ENCODE assay signal across 10 cellular contexts in the genomic region with DNA sequence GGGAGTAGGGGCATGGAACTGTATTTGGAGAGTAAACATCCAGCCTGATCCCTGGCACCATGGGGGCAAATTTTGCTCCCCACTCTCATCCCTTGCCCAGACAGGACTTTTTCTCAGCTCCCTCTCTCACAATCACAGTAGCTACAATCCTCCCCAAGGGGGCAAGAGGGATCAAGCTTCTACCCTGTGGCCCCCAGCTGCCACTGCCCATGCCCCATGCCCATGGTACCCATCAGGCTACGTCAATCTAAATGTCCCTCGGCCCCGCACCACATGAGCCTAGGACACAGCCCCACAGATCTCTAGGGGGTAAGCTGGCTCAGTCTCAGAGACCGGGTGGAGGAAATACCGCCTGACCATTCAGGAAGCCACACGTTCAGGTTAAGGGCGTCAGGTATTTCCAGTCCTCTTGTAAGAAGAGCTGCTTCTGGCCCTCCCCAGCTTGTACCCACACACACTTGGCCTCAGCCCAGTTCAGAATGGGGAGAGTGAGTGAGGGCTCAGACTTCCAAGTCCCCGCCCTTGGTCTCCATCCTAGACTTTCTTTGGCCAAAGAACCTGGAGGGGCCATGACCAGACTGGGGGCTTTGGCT. TPM values are rescaled to one million over a fixed set of nuclear protein-coding genes. Genes with fewer than 3 reads are reported as not detected.
DNase-seq lines count a peak whose midpoint lies in the region; ATAC-seq lines count a peak whose summit lies in the region.
"Had no signal": no experiment of that assay in that cellular context is flagged by ENCODE, and none has a peak within 500 bp of the region (broad histone marks: within the 10 kb centered on the region; RNA-seq: fewer than 3 reads in every experiment).

No MANE protein-coding gene starts in this region.

- H2BK5ac ChIP-seq in mesendoderm (ENCODE audit: low read length): no peak overlapping the region

- intact Hi-C loops in right cardiac atrium (cut with DNase I) (no loop called here), Right ventricle myocardium superior (cut with DNase I) (no loop called here)

- peaks cover 17% of the 10 kb centered on the region for H3K79me2 ChIP-seq in mesendoderm (ENCODE audit: control insufficient read depth, insufficient read depth, low read length)

- H3K56ac ChIP-seq in mesendoderm (ENCODE audit: low read length): peak overlapping the region; percentile 78

- H3K9ac ChIP-seq in mesendoderm (ENCODE audit: low read length): peak overlapping the region; percentile 28

- H3K4ac ChIP-seq in mesendoderm (ENCODE audit: low read depth, low read length): no peak overlapping the region

- peaks cover 20% of the 10 kb centered on the region for H3K79me1 ChIP-seq in mesendoderm (ENCODE audit: low read length)

- no peak overlapping the region for H4K8ac ChIP-seq in mesendoderm (ENCODE audit: low read depth, low read length)

- H3K27ac ChIP-seq in right cardiac atrium (ENCODE audit: low read length) (no peak overlapping the region), mesendoderm (ENCODE audit: low read depth, low read length) (no peak overlapping the region)
- H3K27ac ChIP-seq: SJSA1 had no signal

- ATAC-seq in right cardiac atrium: no peak
- ATAC-seq in Right ventricle myocardium superior (ENCODE audit: poor library complexity): no peak
- no peak for ATAC-seq in HG03520 (IDR thresholded peaks at IDR 0.05; ENCODE audit: unreplicated experiment)

- H3K36me3 ChIP-seq in mesendoderm (ENCODE audit: control insufficient read depth, insufficient read depth, low read length): peaks cover 10% of the 10 kb centered on the region

- no peak overlapping the region for H2BK120ac ChIP-seq in mesendoderm (ENCODE audit: low read depth, low read length)

- no peak overlapping the region for H3K18ac ChIP-seq in mesendoderm (ENCODE audit: low read length)

- 56% methylated on average over 8 of the region's 8 CpGs for WGBS in right cardiac atrium
- no CpG with 5 or more reads among the region's 8 CpGs for WGBS in mesendoderm (ENCODE audit: extremely low coverage, insufficient coverage, low lambda C conversion rate)

- H3K4me3 ChIP-seq in right cardiac atrium (ENCODE audit: low read length): no peak overlapping the region
- no peak overlapping the region for H3K4me3 ChIP-seq in mesendoderm (ENCODE audit: low read length)

- no peaks in the 10 kb centered on the region for H3K27me3 ChIP-seq in right cardiac atrium (ENCODE audit: control insufficient read depth, insufficient read depth)
- no peaks in the 10 kb centered on the region for H3K27me3 ChIP-seq in mesendoderm (ENCODE audit: insufficient read depth, low read length, poor library complexity)
- H3K27me3 ChIP-seq: SJSA1 had no signal

- no peak overlapping the region for H3K4me2 ChIP-seq in mesendoderm (ENCODE audit: low read length)

- H3K4me1 ChIP-seq in right cardiac atrium (ENCODE audit: control insufficient read depth, insufficient read depth, low read length): no peaks in the 10 kb centered on the region
- peaks cover 13% of the 10 kb centered on the region for H3K4me1 ChIP-seq in mesendoderm (ENCODE audit: control insufficient read depth, low read depth, low read length)

- no peak overlapping the region for H4K5ac ChIP-seq in mesendoderm (ENCODE audit: low read length)

- no peaks in the 10 kb centered on the region for H3K9me3 ChIP-seq in right cardiac atrium (ENCODE audit: control insufficient read depth, low read length)
- H3K9me3 ChIP-seq: SJSA1 had no signal

- no peak overlapping the region for H3K23ac ChIP-seq in mesendoderm (ENCODE audit: low read length)

- H2BK15ac ChIP-seq in mesendoderm (replicated peaks; ENCODE audit: low read depth): no peak overlapping the region

- no peak overlapping the region for H2AK5ac ChIP-seq in mesendoderm (ENCODE audit: low read length)

- DNase-seq in right cardiac atrium: peak in 2 of 3 donors; percentile 46 to 54
- DNase-seq in Right ventricle myocardium superior: no peak
- DNase-seq in astrocyte of the hippocampus (ENCODE audit: low read depth, low spot score): peak; percentile 51
- DNase-seq in mesendoderm: no peak
- no peak for DNase-seq in dedifferentiated amniotic fluid mesenchymal stem cell (ENCODE audit: extremely low spot score)
- DNase-seq in NCI-H1105 (lab: John Stamatoyannopoulos, UW): no peak
- DNase-seq in NCI-H2029 treated with DMSO at 0.1 percent for 48 hours (lab: John Stamatoyannopoulos, UW): no peak
- DNase-seq: dermis blood vessel endothelial cell had no signal

RNA-seq across cellular contexts. Expression of gene CACNB1, which starts 1.8 kb away (rescaled TPM):
- total RNA-seq in right cardiac atrium (10 to 100 TPM in 1 of 4 donors, 1 to 10 TPM in 3; 5.8 to 10.8 (median 8.0) TPM), Right ventricle myocardium superior (4.6 TPM)
- polyA plus RNA-seq in right cardiac atrium: 6.4 TPM
- polyA plus RNA-seq in mesendoderm (2013, experiment 1 of 2): 4.3 TPM
- 4.5 TPM for polyA plus RNA-seq in mesendoderm (2013, experiment 2 of 2)

RNA-seq across cellular contexts. Expression of gene RPL19, which starts 4.4 kb away (rescaled TPM):
- total RNA-seq in right cardiac atrium (1,000 to 10,000 TPM; 1,060 to 1,177 (median 1,099) TPM), Right ventricle myocardium superior (934 TPM)
- 1,781 TPM for polyA plus RNA-seq in right cardiac atrium
- polyA plus RNA-seq in mesendoderm (2013, experiment 1 of 2): 2,776 TPM
- 2,856 TPM for polyA plus RNA-seq in mesendoderm (2013, experiment 2 of 2)

RNA-seq across cellular contexts. Expression of gene ARL5C, which starts 29.7 kb away (rescaled TPM):
- not detected for total RNA-seq in right cardiac atrium
- polyA plus RNA-seq in right cardiac atrium: not detected
- not detected for total RNA-seq in Right ventricle myocardium superior
- not detected for polyA plus RNA-seq in mesendoderm (2013, experiment 1 of 2)
- not detected for polyA plus RNA-seq in mesendoderm (2013, experiment 2 of 2)
- total RNA-seq: dermis blood vessel endothelial cell, SJSA1 had no signal

RNA-seq across cellular contexts. Expression of gene STAC2, which starts 30.1 kb away (rescaled TPM):
- 1 to 10 TPM; 2.5 to 3.7 (median 3.1) TPM for total RNA-seq in right cardiac atrium
- 6.9 TPM for polyA plus RNA-seq in right cardiac atrium
- total RNA-seq in Right ventricle myocardium superior: 1.4 TPM
- polyA plus RNA-seq in mesendoderm (2013, experiment 1 of 2): 0.70 TPM
- 0.70 TPM for polyA plus RNA-seq in mesendoderm (2013, experiment 2 of 2)
- total RNA-seq: SJSA1 had no signal

RNA-seq across cellular contexts. Expression of gene PLXDC1, which starts 44.2 kb away (rescaled TPM):
- 10 to 100 TPM in 1 of 4 donors, 1 to 10 TPM in 3; 4.4 to 14.6 (median 5.8) TPM for total RNA-seq in right cardiac atrium
- 13.0 TPM for polyA plus RNA-seq in right cardiac atrium
- total RNA-seq in Right ventricle myocardium superior: 14.1 TPM
- 0.44 TPM for polyA plus RNA-seq in mesendoderm (2013, experiment 1 of 2)
- 0.24 TPM for polyA plus RNA-seq in mesendoderm (2013, experiment 2 of 2)
- total RNA-seq: dermis blood vessel endothelial cell, SJSA1 had no signal

Comparison
In these comparisons a context has a peak if more than half of its experiments do, and no peak if none do; other contexts are left out.
1. DNase-seq: peak in right cardiac atrium (2 of 3) and astrocyte of the hippocampus (single experiment); none in Right ventricle myocardium superior (single experiment), mesendoderm (single experiment), dedifferentiated amniotic fluid mesenchymal stem cell (single experiment), NCI-H1105 (single experiment) and NCI-H2029 treated with DMSO at 0.1 percent for 48 hours (single experiment).